Comparison of ENCODE assay signal across 11 cellular contexts in the genomic region with DNA sequence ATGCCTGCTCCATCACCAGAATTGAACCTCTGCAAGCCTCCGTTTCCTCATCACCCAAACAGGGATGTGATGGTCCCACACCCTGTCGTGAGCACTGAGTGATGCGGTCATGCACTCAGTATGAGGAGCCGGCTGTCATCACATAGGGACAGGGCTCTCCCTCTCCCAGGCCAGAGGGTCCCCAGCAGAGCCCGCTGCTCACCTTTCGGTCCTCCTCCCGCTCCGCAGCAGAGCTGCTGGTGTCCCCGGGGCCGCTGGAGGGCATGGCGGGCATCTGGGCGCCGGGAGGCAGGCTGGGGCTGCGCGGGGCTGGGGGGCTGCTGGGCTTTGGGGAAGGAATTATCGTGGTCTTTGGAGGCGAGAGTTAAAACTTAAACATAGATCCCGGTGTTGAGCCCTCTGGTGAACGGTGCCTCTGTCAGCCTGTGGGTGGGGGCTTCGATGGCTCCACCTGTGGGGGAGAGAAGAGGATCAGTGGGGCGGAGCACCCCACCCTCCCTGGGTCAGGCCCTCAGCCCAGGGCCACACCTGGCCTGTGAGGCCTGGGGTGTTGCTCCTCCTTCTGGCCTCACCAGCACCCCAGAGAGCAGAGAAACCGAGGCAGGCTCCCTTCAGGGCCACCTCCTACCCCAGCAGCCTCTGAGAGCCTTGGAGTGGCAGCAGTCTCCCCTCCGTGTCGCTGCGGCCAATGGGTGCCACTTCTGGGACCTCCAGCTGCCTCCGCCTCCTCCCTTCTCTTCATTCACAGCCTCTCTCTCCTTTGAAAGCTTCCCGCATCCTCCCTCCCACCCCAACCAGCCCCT. TPM values are rescaled to one million over a fixed set of nuclear protein-coding genes. Genes with fewer than 3 reads are reported as not detected.
DNase-seq lines count a peak whose midpoint lies in the region; ATAC-seq lines count a peak whose summit lies in the region.
"Had no signal": no experiment of that assay in that cellular context is flagged by ENCODE, and none has a peak within 500 bp of the region (broad histone marks: within the 10 kb centered on the region; RNA-seq: fewer than 3 reads in every experiment).

No MANE protein-coding gene starts in this region.

- H3K27me3 Mint-ChIP-seq in dendritic cell treated with granulocyte-macrophage colony-stimulating factor and Interleukin-4, amounts not matched to agents 40 ng/mL and 50 ng/mL, for 4 days = peaks cover 5% of the 10 kb centered on the region

- H3K4me3 Mint-ChIP-seq in dendritic cell treated with granulocyte-macrophage colony-stimulating factor and Interleukin-4, amounts not matched to agents 40 ng/mL and 50 ng/mL, for 4 days = no peak overlapping the region

- H3K4me3 ChIP-seq in HUES48 (ENCODE audit: low read depth, low read length) (no peak overlapping the region), H7 (ENCODE audit: insufficient read depth, low read depth, low read length) (no peak overlapping the region)
- H3K4me3 ChIP-seq: SJCRH30 had no signal

- H3K36me3 Mint-ChIP-seq in dendritic cell treated with granulocyte-macrophage colony-stimulating factor and Interleukin-4, amounts not matched to agents 40 ng/mL and 50 ng/mL, for 4 days (ENCODE audit: low read depth) = peaks cover 59% of the 10 kb centered on the region
- H3K36me3 Mint-ChIP-seq: naive B cell had no signal

- ATAC-seq in activated CD4-positive, CD25-positive, alpha-beta regulatory T cell treated with anti-CD3 and anti-CD28 coated beads, Interleukin-2, amount 50 U/mL, for 24 hours = peak; percentile 53 to 61
- ATAC-seq in HG02798 (IDR thresholded peaks at IDR 0.05; ENCODE audit: poor library complexity, unreplicated experiment) = no peak

- peaks cover 37% of the 10 kb centered on the region for H3K4me1 ChIP-seq in HUES48 (ENCODE audit: control insufficient read depth, insufficient read depth, low read length)

- intact Hi-C loops in dendritic cell treated with granulocyte-macrophage colony-stimulating factor and Interleukin-4, amounts not matched to agents 40 ng/mL and 50 ng/mL, for 4 days (cut with micrococcal nuclease) = loop anchor here (10.0 kb wide), 1 partner anchor 251 kb away; no protein-coding TSS in a partner anchor

- peak overlapping the region; percentile 82 for H3K27ac Mint-ChIP-seq in dendritic cell treated with granulocyte-macrophage colony-stimulating factor and Interleukin-4, amounts not matched to agents 40 ng/mL and 50 ng/mL, for 4 days

- no peaks in the 10 kb centered on the region for H3K27me3 ChIP-seq in HUES48 (ENCODE audit: control insufficient read depth, insufficient read depth, low read length)
- H3K27me3 ChIP-seq in H7 (ENCODE audit: control insufficient read depth, insufficient read depth, low read length) = no peaks in the 10 kb centered on the region
- H3K27me3 ChIP-seq: SJCRH30 had no signal

- H3K4me1 Mint-ChIP-seq in dendritic cell treated with granulocyte-macrophage colony-stimulating factor and Interleukin-4, amounts not matched to agents 40 ng/mL and 50 ng/mL, for 4 days (ENCODE audit: low read depth) = peaks cover 60% of the 10 kb centered on the region

- H3K27ac ChIP-seq in HUES48 (ENCODE audit: low read depth, low read length) = peak overlapping the region; percentile 74
- H3K27ac ChIP-seq: SJCRH30 had no signal

- H3K9me3 Mint-ChIP-seq in dendritic cell treated with granulocyte-macrophage colony-stimulating factor and Interleukin-4, amounts not matched to agents 40 ng/mL and 50 ng/mL, for 4 days = no peaks in the 10 kb centered on the region
- H3K9me3 Mint-ChIP-seq: naive B cell had no signal

- no peaks in the 10 kb centered on the region for H3K9me3 ChIP-seq in HUES48 (ENCODE audit: control insufficient read depth, insufficient read depth, low read length)
- H3K9me3 ChIP-seq: SJCRH30 had no signal

- H3K9ac ChIP-seq in HUES48 (ENCODE audit: low read depth, low read length) = no peak overlapping the region

- no peaks in the 10 kb centered on the region for H3K36me3 ChIP-seq in HUES48 (ENCODE audit: control insufficient read depth, insufficient read depth, low read length)
- no peaks in the 10 kb centered on the region for H3K36me3 ChIP-seq in H7 (replicated peaks; ENCODE audit: control insufficient read depth, insufficient read depth, low read length)

- DNase-seq in activated CD4-positive, CD25-positive, alpha-beta regulatory T cell (lab: John Stamatoyannopoulos, UW) = no peak
- peak; percentile 44 for DNase-seq in stimulated activated CD8-positive, alpha-beta memory T cell treated with anti-CD3 and anti-CD28 coated beads, Interleukin-4, amount 100 ng/mL, for 48 hours
- DNase-seq in H7 (no peak), NCI-H345 treated with DMSO at 0.1 percent for 48 hours (lab: John Stamatoyannopoulos, UW; ENCODE audit: unreplicated experiment) (no peak)
- DNase-seq: naive B cell, NCI-H1105 treated with DMSO at 0.1 percent for 48 hours, SJCRH30 had no signal

RNA-seq across cellular contexts. Expression of gene DNMT3A, which starts 27.8 kb away (rescaled TPM):
- 48.6 and 63.1 TPM in 2 replicates for total RNA-seq in H7 (2014; rRNA removed; shearing (Covaris generic))
